8 cellular contexts compared by ENCODE assay signal in the genomic region with DNA sequence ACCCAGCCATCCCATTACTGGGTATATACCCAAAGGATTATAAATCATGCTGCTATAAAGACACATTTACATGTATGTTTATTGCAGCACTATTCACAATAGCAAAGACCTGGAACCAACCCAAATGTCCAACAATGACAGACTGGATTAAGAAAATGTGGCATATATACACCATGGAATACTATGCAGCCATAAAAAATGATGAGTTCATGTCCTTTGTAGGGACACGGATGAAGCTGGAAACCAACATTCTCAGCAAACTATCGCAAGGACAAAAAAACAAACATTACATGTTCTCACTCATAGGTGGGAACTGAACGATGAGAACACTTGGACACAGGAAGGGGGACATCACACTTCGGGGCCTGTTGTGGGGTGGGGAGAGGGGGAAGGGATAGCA. TPM values are rescaled to one million over a fixed set of nuclear protein-coding genes. Genes with fewer than 3 reads are reported as not detected.
A peak's percentile ranks its signal among the peaks of the same experiment; 100 is the strongest.
DNase-seq lines count a peak whose midpoint lies in the region; ATAC-seq and TF ChIP-seq lines count a peak whose summit lies in the region.
"Not testable (repeated sequence)": the region's sequence is repeated elsewhere in the genome, so short reads cannot be mapped to it uniquely, and the experiment has no call there.

No MANE protein-coding gene starts in this region.

- H3K27ac ChIP-seq in VCaP = peak overlapping the region; percentile 97
- H3K27ac ChIP-seq in dorsolateral prefrontal cortex; iPS-20b (ENCODE audit: low read length); neural cell (ENCODE audit: low read length); thoracic aorta: not testable (repeated sequence)

- H3K9me2 ChIP-seq in neural cell (ENCODE audit: insufficient read depth, low read length) = not testable (repeated sequence)

- H3K4me1 ChIP-seq in Caco-2 = peaks cover 19% of the 10 kb centered on the region
- H3K4me1 ChIP-seq in iPS-20b (ENCODE audit: insufficient read depth, low read length) = not testable (repeated sequence)
- peaks cover 16 to 19% of the 10 kb centered on the region in 2 donors for H3K4me1 ChIP-seq in thoracic aorta (ENCODE audit: control insufficient read depth in 1 of 2, low read depth in 2 of 2)

- CTCF ChIA-PET in Caco-2 (lab: Charles Lee); activated naive CD4-positive, alpha-beta T cell treated with anti-CD3 and anti-CD28 coated beads, Interleukin-2, amount 10 ng/mL, durations not matched to agents 7 days and 5 days (lab: Charles Lee): not testable (repeated sequence)

- H3K4me3 ChIP-seq in Caco-2 (ENCODE audit: low read depth, low read length) (peak overlapping the region; percentile 89; the same call in 1 of the 2 replicates), dorsolateral prefrontal cortex (peak overlapping the region in 54 of 59 donors; percentile 64 to 100 (median 96)), iPS-20b (ENCODE audit: low read length) (0 out of 2 replicates have a peak overlapping the region, but pooled peaks have one; percentile 94), neural cell (ENCODE audit: low read length) (peak overlapping the region; percentile 98), thoracic aorta (peak overlapping the region; percentile 95)
- H3K4me3 ChIP-seq in Jurkat, Clone E6-1 (ENCODE audit: low read length) = peak overlapping the region; percentile 96

- H4K20me1 ChIP-seq in neural cell (ENCODE audit: insufficient read depth) = not testable (repeated sequence)

- not testable (repeated sequence) for BruUV-seq in Caco-2 (replicated peaks; lab: Mats Ljungman, UMichigan)

- not testable (repeated sequence) for H3K9ac ChIP-seq in iPS-20b (ENCODE audit: low read depth, low read length); neural cell (ENCODE audit: low read length)

- intact Hi-C loops in Caco-2 (cut with micrococcal nuclease; ENCODE audit: unreplicated experiment) = loop anchor here (5.0 kb wide), 1 partner anchor 70 kb away; the partner anchor contains the start of gene WNT9B
- intact Hi-C loops in dorsolateral prefrontal cortex (cut with DNase I) = not testable (repeated sequence)

- H3K27me3 Mint-ChIP-seq in Caco-2 (ENCODE audit: insufficient read depth, unreplicated experiment); activated naive CD4-positive, alpha-beta T cell treated with anti-CD3 and anti-CD28 coated beads, Interleukin-2, amount 10 ng/mL, durations not matched to agents 7 days and 5 days: not testable (repeated sequence)

- H3K9me3 Mint-ChIP-seq in Caco-2 (ENCODE audit: unreplicated experiment); activated naive CD4-positive, alpha-beta T cell treated with anti-CD3 and anti-CD28 coated beads, Interleukin-2, amount 10 ng/mL, durations not matched to agents 7 days and 5 days: not testable (repeated sequence)

- H3K4me2 ChIP-seq in neural cell (ENCODE audit: low read length) = not testable (repeated sequence)

- H3F3A ChIP-seq in neural cell (ENCODE audit: insufficient read depth, low read length, poor library complexity, severe bottlenecking) = not testable (repeated sequence)

- not testable (repeated sequence) for TF ChIP-seq EP300 in neural cell (conservative IDR thresholded peaks at IDR 0.05; ENCODE audit: poor library complexity, severe bottlenecking)

- H3K4me3 Mint-ChIP-seq in Caco-2 (ENCODE audit: unreplicated experiment) = peak overlapping the region; percentile 93
- H3K4me3 Mint-ChIP-seq in activated naive CD4-positive, alpha-beta T cell treated with anti-CD3 and anti-CD28 coated beads, Interleukin-2, amount 10 ng/mL, durations not matched to agents 7 days and 5 days = peak overlapping the region; percentile 82

- peaks cover 39% of the 10 kb centered on the region for H3K79me2 ChIP-seq in neural cell (replicated peaks; ENCODE audit: insufficient read depth, low read length)

- H2AFZ ChIP-seq in neural cell (ENCODE audit: low read depth, low read length) = not testable (repeated sequence)

- H3K36me3 ChIP-seq in Caco-2 (ENCODE audit: control insufficient read depth, insufficient read depth, low read length); iPS-20b (ENCODE audit: insufficient read depth, low read depth, low read length); neural cell (ENCODE audit: insufficient read depth, low read length); thoracic aorta: not testable (repeated sequence)

- not testable (repeated sequence) for TF ChIP-seq CTCF in Caco-2 (IDR thresholded peaks at IDR 0.05; ENCODE audit: insufficient read depth in 1 of 2, low read depth in 1 of 2, low read length in 1 of 2, severe bottlenecking in 1 of 2, unreplicated experiment in 1 of 2); VCaP (conservative IDR thresholded peaks at IDR 0.05); dorsolateral prefrontal cortex (IDR thresholded peaks at IDR 0.05 in 54 of 56, conservative IDR thresholded peaks at IDR 0.05 in 2 of 56; ENCODE audit: low read depth in 1 of 56, partially characterized antibody in 56 of 56); neural cell (IDR thresholded peaks at IDR 0.05; ENCODE audit: poor library complexity, severe bottlenecking); thoracic aorta (IDR thresholded peaks at IDR 0.05)

- not testable (repeated sequence) for TF ChIP-seq RAD21 in neural cell (conservative IDR thresholded peaks at IDR 0.05)

- not testable (repeated sequence) for DNase-seq in Caco-2; Jurkat, Clone E6-1 (ENCODE audit: low read depth, low spot score); activated naive CD4-positive, alpha-beta T cell treated with anti-CD3 and anti-CD28 coated beads, Interleukin-2, amount 10 ng/mL, durations not matched to agents 7 days and 5 days; dorsolateral prefrontal cortex; thoracic aorta (ENCODE audit: low spot score)

- H3K4me1 Mint-ChIP-seq in Caco-2 (ENCODE audit: low read depth, unreplicated experiment) = not testable (repeated sequence)
- peaks cover 47% of the 10 kb centered on the region for H3K4me1 Mint-ChIP-seq in activated naive CD4-positive, alpha-beta T cell treated with anti-CD3 and anti-CD28 coated beads, Interleukin-2, amount 10 ng/mL, durations not matched to agents 7 days and 5 days

- not testable (repeated sequence) for H3K36me3 Mint-ChIP-seq in Caco-2 (ENCODE audit: insufficient read depth, unreplicated experiment)
- peaks cover 11% of the 10 kb centered on the region for H3K36me3 Mint-ChIP-seq in activated naive CD4-positive, alpha-beta T cell treated with anti-CD3 and anti-CD28 coated beads, Interleukin-2, amount 10 ng/mL, durations not matched to agents 7 days and 5 days

- not testable (repeated sequence) for H3K27ac Mint-ChIP-seq in Caco-2 (ENCODE audit: unreplicated experiment)
- H3K27ac Mint-ChIP-seq in activated naive CD4-positive, alpha-beta T cell treated with anti-CD3 and anti-CD28 coated beads, Interleukin-2, amount 10 ng/mL, durations not matched to agents 7 days and 5 days = peak overlapping the region; percentile 77

- POLR2A ChIA-PET in Caco-2 (lab: Charles Lee) = not testable (repeated sequence)

- ATAC-seq in thoracic aorta (ENCODE audit: insufficient number of reproducible peaks, low FRiP score, low read depth) = not testable (repeated sequence)

- not testable (repeated sequence) for H3K27me3 ChIP-seq in Caco-2 (replicated peaks; ENCODE audit: control insufficient read depth, insufficient read depth, low read length); dorsolateral prefrontal cortex; iPS-20b (ENCODE audit: insufficient read depth, low read length); neural cell (ENCODE audit: insufficient read depth, low read depth, low read length); thoracic aorta (replicated peaks; ENCODE audit: insufficient read depth)

- H3K9me3 ChIP-seq in Caco-2; iPS-20b (ENCODE audit: insufficient read depth, low read depth, low read length); neural cell (ENCODE audit: low read length); thoracic aorta: not testable (repeated sequence)

RNA-seq across cellular contexts. Expression of gene GOSR2, which starts 1.0 kb away (rescaled TPM):
- total RNA-seq in Caco-2 (2022) (84.0 and 84.1 TPM in 2 replicates), dorsolateral prefrontal cortex (10 to 100 TPM; 50.9 to 76.8 (median 64.0) TPM), thoracic aorta (10 to 100 TPM; 30.9 to 94.8 TPM)
- polyA plus RNA-seq in Jurkat, Clone E6-1 (2012; ENCODE audit: insufficient read depth, insufficient read length) = 36.4 TPM
- polyA plus RNA-seq in neural cell = 41.4 and 47.5 TPM in 2 replicates
- 66.5 and 70.7 TPM in 2 replicates for polyA minus RNA-seq in neural cell

RNA-seq across cellular contexts. Expression of gene RPRML, which starts 57.1 kb away (rescaled TPM):
- not detected in 2 replicates for total RNA-seq in Caco-2 (2022)
- not detected for polyA plus RNA-seq in Jurkat, Clone E6-1 (2012; ENCODE audit: insufficient read depth, insufficient read length)
- 10 to 100 TPM; 10.9 to 46.6 (median 25.4) TPM for total RNA-seq in dorsolateral prefrontal cortex
- polyA plus RNA-seq in neural cell = 4.7 and 9.8 TPM in 2 replicates
- 2.2 and 2.8 TPM in 2 replicates for polyA minus RNA-seq in neural cell
- total RNA-seq in thoracic aorta = not detected

Comparison
In these comparisons a context has a peak if more than half of its experiments do, and no peak if none do; other contexts are left out.
1. RNA of gene RPRML, which starts 57.1 kb away (total RNA-seq): 10.9 to 46.6 TPM in dorsolateral prefrontal cortex; not detected in thoracic aorta and not detected in Caco-2; every median in the first group is over 10 times any median in the second.
2. Peak in every context shown above with its lines, with median percentiles within 50 percentile points of each other: H3K4me3 ChIP-seq.